18 cellular contexts compared by ENCODE assay signal in genomic region chr15:72787521-72787920, GRCh38.
"Had no signal": no experiment of that assay in that cellular context is flagged by ENCODE, and none has a peak within 500 bp of the region (broad histone marks: within the 10 kb centered on the region; RNA-seq: fewer than 3 reads in every experiment).

No MANE protein-coding gene starts in this region.

- H3K4me2 ChIP-seq: neural progenitor cell had no signal

- H3K9me3 Mint-ChIP-seq: activated CD8-positive, alpha-beta T cell treated with anti-CD3 and anti-CD28 coated beads for 36 hours; activated T-helper 1 cell treated with anti-CD3 and anti-CD28 coated beads, Interleukin-12 subunit alpha, Interleukin-12 subunit beta, Interleukin-2, Interleukin-4 antibody, amounts not matched to agents 30 ng/mL and 10 ng/mL and 1 ng/mL, durations not matched to agents 14 hours and 24 hours and 36 hours; neural progenitor cell had no signal

- H3K9ac ChIP-seq: neural progenitor cell had no signal

- H3K36me3 Mint-ChIP-seq: neural progenitor cell had no signal

- H3K9me3 ChIP-seq: ascending aorta, gastrocnemius medialis, heart left ventricle, pancreas, SJSA1, transverse colon had no signal

- H3K4me3 Mint-ChIP-seq: activated CD8-positive, alpha-beta T cell treated with anti-CD3 and anti-CD28 coated beads for 36 hours; activated T-helper 1 cell treated with anti-CD3 and anti-CD28 coated beads, Interleukin-12 subunit alpha, Interleukin-12 subunit beta, Interleukin-2, Interleukin-4 antibody, amounts not matched to agents 30 ng/mL and 10 ng/mL and 1 ng/mL, durations not matched to agents 14 hours and 24 hours and 36 hours; neural progenitor cell had no signal

- H3K27ac Mint-ChIP-seq: activated CD8-positive, alpha-beta T cell treated with anti-CD3 and anti-CD28 coated beads for 36 hours; activated T-helper 1 cell treated with anti-CD3 and anti-CD28 coated beads, Interleukin-12 subunit alpha, Interleukin-12 subunit beta, Interleukin-2, Interleukin-4 antibody, amounts not matched to agents 30 ng/mL and 10 ng/mL and 1 ng/mL, durations not matched to agents 14 hours and 24 hours and 36 hours; neural progenitor cell had no signal

- H3K27me3 ChIP-seq: ascending aorta, gastrocnemius medialis, pancreas, SJSA1, transverse colon had no signal

- H2AFZ ChIP-seq: neural progenitor cell had no signal

- H3K4me3 ChIP-seq: ascending aorta, gastrocnemius medialis, heart left ventricle, neural progenitor cell, pancreas, SJSA1, transverse colon had no signal

- H3K27ac ChIP-seq: ascending aorta, gastrocnemius medialis, neural progenitor cell, pancreas, SJSA1, transverse colon, VCaP had no signal

- H3K36me3 ChIP-seq: ascending aorta, gastrocnemius medialis, heart left ventricle, neural progenitor cell, pancreas, transverse colon had no signal

- DNase-seq: activated CD4-positive, alpha-beta T cell treated with anti-CD3 and anti-CD28 coated beads for 1 hour; activated CD8-positive, alpha-beta memory T cell treated with anti-CD3 and anti-CD28 coated beads, Interleukin-2, amount 50 U/mL, for 48 hours; activated CD8-positive, alpha-beta T cell treated with anti-CD3 and anti-CD28 coated beads for 36 hours; central memory CD4-positive, alpha-beta T cell; dermis blood vessel endothelial cell; erythroblast; gastrocnemius medialis; heart left ventricle; mesendoderm; pancreas; stimulated activated CD4-positive, alpha-beta T cell treated with anti-CD3 and anti-CD28 coated beads, Interleukin-2, amount 100 ng/mL, for 48 hours; stimulated activated naive CD4-positive, alpha-beta T cell; transverse colon had no signal
